In genomic region chr6:99746261-99746895, GRCh38 we compare ENCODE assay signal across 8 cellular contexts.
A peak's percentile ranks its signal among the peaks of the same experiment; 100 is the strongest.
DNase-seq lines count a peak whose midpoint lies in the region; ATAC-seq, FAIRE-seq and TF ChIP-seq lines count a peak whose summit lies in the region.

No MANE protein-coding gene starts in this region.

- H3K4me1 Mint-ChIP-seq in activated naive CD8-positive, alpha-beta T cell treated with anti-CD3 and anti-CD28 coated beads for 36 hours: peaks cover 2% of the 10 kb centered on the region

- H3K27ac Mint-ChIP-seq in activated naive CD8-positive, alpha-beta T cell treated with anti-CD3 and anti-CD28 coated beads for 36 hours: no peak overlapping the region

- in situ Hi-C loops in SK-MEL-5 (cut with HindIII; ENCODE audit: low pct_unique_long_range_greater_than_20kb, low sequenced_read_pairs): no loop called here

- H3K9me3 Mint-ChIP-seq in activated naive CD8-positive, alpha-beta T cell treated with anti-CD3 and anti-CD28 coated beads for 36 hours: no peaks in the 10 kb centered on the region

- no peaks in the 10 kb centered on the region for H3K9me3 ChIP-seq in cardiac muscle cell (ENCODE audit: low read depth)

- H3K36me3 Mint-ChIP-seq in activated naive CD8-positive, alpha-beta T cell treated with anti-CD3 and anti-CD28 coated beads for 36 hours: no peaks in the 10 kb centered on the region

- DNase-seq in GM12891 (ENCODE audit: insufficient read length, low spot score) (no peak), MV-4-11 (lab: John Stamatoyannopoulos, UW) (peak; percentile 61), SK-MEL-5 (ENCODE audit: low read depth, low spot score) (peak; percentile 87), cardiac muscle cell (ENCODE audit: low read depth in 1 of 2, low spot score in 1 of 2) (peak; percentile 71 to 85), renal cortical epithelial cell (ENCODE audit: low read depth) (peak; percentile 74), posterior vena cava (ENCODE audit: low spot score) (no peak)
- peak; percentile 32 for DNase-seq in activated naive CD8-positive, alpha-beta T cell treated with anti-CD3 and anti-CD28 coated beads for 36 hours

- ATAC-seq in HG02588 (IDR thresholded peaks at IDR 0.05; ENCODE audit: unreplicated experiment): peak; percentile 92

- no peak overlapping the region for H3K27ac ChIP-seq in cardiac muscle cell

- no peak overlapping the region for H3K4me3 ChIP-seq in cardiac muscle cell

- H3K36me3 ChIP-seq in cardiac muscle cell: no peaks in the 10 kb centered on the region

- intact Hi-C loops in posterior vena cava (cut with DNase I): loop anchor here in 1 of 2 donors (10.0 kb wide), 2 partner anchors 162 to 282 kb away; no protein-coding TSS in a partner anchor

- TF ChIP-seq POLR2A in GM12891 (IDR thresholded peaks at IDR 0.05; ENCODE audit: low read depth, low read length): no peak

- peak; percentile 81 for TF ChIP-seq CTCF in cardiac muscle cell (IDR thresholded peaks at IDR 0.05; ENCODE audit: low read depth, low read length)

- no peak overlapping the region for H3K4me3 Mint-ChIP-seq in activated naive CD8-positive, alpha-beta T cell treated with anti-CD3 and anti-CD28 coated beads for 36 hours

- peaks cover 40% of the 10 kb centered on the region for H3K27me3 Mint-ChIP-seq in activated naive CD8-positive, alpha-beta T cell treated with anti-CD3 and anti-CD28 coated beads for 36 hours

- H3K4me1 ChIP-seq in cardiac muscle cell (ENCODE audit: low read depth): no peaks in the 10 kb centered on the region

- FAIRE-seq in GM12891 (lab: Jason Lieb, UNC): peak; percentile 89

- peaks cover 39% of the 10 kb centered on the region for H3K27me3 ChIP-seq in cardiac muscle cell

TF ChIP-seq in GM12891, 5 proteins besides CTCF, POLR2A, EP300 and RAD21:
- TF ChIP-seq TAF1 (IDR thresholded peaks at IDR 0.05; ENCODE audit: low read depth, low read length) (no peak), POLR2AphosphoS5 (IDR thresholded peaks at IDR 0.05; ENCODE audit: low read depth, low read length) (no peak), PAX5 (IDR thresholded peaks at IDR 0.05; ENCODE audit: insufficient read depth, low read length, severe bottlenecking) (no peak), POU2F2 (IDR thresholded peaks at IDR 0.05; ENCODE audit: low read depth, low read length) (no peak), SPI1 (IDR thresholded peaks at IDR 0.05; ENCODE audit: low read depth, low read length) (no peak)

Comparison
In these comparisons a context has a peak if more than half of its experiments do, and no peak if none do; other contexts are left out.
1. DNase-seq: peak in MV-4-11 (single experiment), SK-MEL-5 (single experiment), activated naive CD8-positive, alpha-beta T cell treated with anti-CD3 and anti-CD28 coated beads for 36 hours (single experiment), cardiac muscle cell (2 of 2) and renal cortical epithelial cell (single experiment); none in GM12891 (single experiment) and posterior vena cava (single experiment).